In genomic region chr3:196609815-196610515, GRCh38 we compare ENCODE assay signal across 9 cellular contexts. TPM values are rescaled to one million over a fixed set of nuclear protein-coding genes. Genes with fewer than 3 reads are reported as not detected.
A peak's percentile ranks its signal among the peaks of the same experiment; 100 is the strongest.
DNase-seq lines count a peak whose midpoint lies in the region; ATAC-seq and TF ChIP-seq lines count a peak whose summit lies in the region.
"Had no signal": no experiment of that assay in that cellular context is flagged by ENCODE, and none has a peak within 500 bp of the region (broad histone marks: within the 10 kb centered on the region; RNA-seq: fewer than 3 reads in every experiment).

No MANE protein-coding gene starts in this region.

- H3K4me1 ChIP-seq in BLaER1 (peaks cover 34% of the 10 kb centered on the region), lower lobe of right lung (peaks cover 28% of the 10 kb centered on the region), prostate gland (replicated peaks) (no peaks in the 10 kb centered on the region)

- DNase-seq in HL-60 (ENCODE audit: low read depth in 1 of 2, low spot score in 1 of 2) (peak; percentile 35 to 54), lower lobe of right lung (no peak), Calu3 (no peak), prostate gland (ENCODE audit: low spot score) (no peak)
- DNase-seq in activated CD4-positive, alpha-beta memory T cell treated with anti-CD3 and anti-CD28 coated beads, Interleukin-2, amount 10 ng/mL, durations not matched to agents 7 days and 5 days, result peak; percentile 63
- no peak for DNase-seq in stimulated activated CD4-positive, alpha-beta T cell treated with anti-CD3 and anti-CD28 coated beads, Interleukin-15, amount 100 ng/mL, for 24 hours

- TF ChIP-seq POLR2A in prostate gland (IDR thresholded peaks at IDR 0.05), result no peak

- H3K27me3 ChIP-seq in BLaER1 (no peaks in the 10 kb centered on the region), HL-60 (ENCODE audit: insufficient read depth, poor library complexity, severe bottlenecking) (no peaks in the 10 kb centered on the region), lower lobe of right lung (ENCODE audit: low read depth) (no peaks in the 10 kb centered on the region), prostate gland (replicated peaks; ENCODE audit: insufficient read depth) (no peaks in the 10 kb centered on the region)

- peaks cover 3% of the 10 kb centered on the region for H3K36me3 Mint-ChIP-seq in activated CD4-positive, alpha-beta memory T cell treated with anti-CD3 and anti-CD28 coated beads, Interleukin-2, amount 10 ng/mL, durations not matched to agents 7 days and 5 days (ENCODE audit: low read depth)
- no peaks in the 10 kb centered on the region for H3K36me3 Mint-ChIP-seq in Calu3 (ENCODE audit: insufficient read depth, unreplicated experiment)

- H3K9ac ChIP-seq in BLaER1, result peak overlapping the region; percentile 63; the same call in 1 of the 2 replicates

- POLR2A ChIA-PET in activated CD4-positive, alpha-beta memory T cell treated with anti-CD3 and anti-CD28 coated beads, Interleukin-2, amount 10 ng/mL, durations not matched to agents 7 days and 5 days (lab: Charles Lee), result interaction anchor here (0.9 to 11.7 kb wide), 17 partner anchors 12 to 333 kb away, joined by 3 to 177 read pairs (median 6); partner anchors contain the start of genes CEP19, FBXO45, NCBP2 and NRROS

- no peaks in the 10 kb centered on the region for H3K9me3 Mint-ChIP-seq in activated CD4-positive, alpha-beta memory T cell treated with anti-CD3 and anti-CD28 coated beads, Interleukin-2, amount 10 ng/mL, durations not matched to agents 7 days and 5 days
- H3K9me3 Mint-ChIP-seq in Calu3 (ENCODE audit: low read depth, unreplicated experiment), result no peaks in the 10 kb centered on the region

- peak overlapping the region; percentile 81 for H3K27ac Mint-ChIP-seq in activated CD4-positive, alpha-beta memory T cell treated with anti-CD3 and anti-CD28 coated beads, Interleukin-2, amount 10 ng/mL, durations not matched to agents 7 days and 5 days
- H3K27ac Mint-ChIP-seq in Calu3 (ENCODE audit: unreplicated experiment), result no peak overlapping the region

- no peaks in the 10 kb centered on the region for H4K20me1 ChIP-seq in BLaER1

- H3K9me3 ChIP-seq in BLaER1 (no peaks in the 10 kb centered on the region), lower lobe of right lung (no peaks in the 10 kb centered on the region), prostate gland (no peaks in the 10 kb centered on the region)

- peak; percentile 8 to 34 for ATAC-seq in lower lobe of right lung
- no peak for ATAC-seq in HG02588 (IDR thresholded peaks at IDR 0.05; ENCODE audit: unreplicated experiment)

- peak overlapping the region; percentile 42 for H3K4me3 Mint-ChIP-seq in activated CD4-positive, alpha-beta memory T cell treated with anti-CD3 and anti-CD28 coated beads, Interleukin-2, amount 10 ng/mL, durations not matched to agents 7 days and 5 days
- H3K4me3 Mint-ChIP-seq in Calu3 (ENCODE audit: low read depth, unreplicated experiment), result no peak overlapping the region

- peak overlapping the region; percentile 83 for H3K27ac ChIP-seq in BLaER1
- peak overlapping the region; percentile 87 for H3K27ac ChIP-seq in HL-60 (replicated peaks)
- peak overlapping the region; percentile 0 for H3K27ac ChIP-seq in lower lobe of right lung
- no peak overlapping the region for H3K27ac ChIP-seq in prostate gland
- H3K27ac ChIP-seq: VCaP had no signal

- no peaks in the 10 kb centered on the region for H3K36me3 ChIP-seq in BLaER1
- H3K36me3 ChIP-seq in lower lobe of right lung, result no peaks in the 10 kb centered on the region
- no peaks in the 10 kb centered on the region for H3K36me3 ChIP-seq in prostate gland

- peaks cover 50% of the 10 kb centered on the region for H3K4me1 Mint-ChIP-seq in activated CD4-positive, alpha-beta memory T cell treated with anti-CD3 and anti-CD28 coated beads, Interleukin-2, amount 10 ng/mL, durations not matched to agents 7 days and 5 days
- peaks cover 10% of the 10 kb centered on the region for H3K4me1 Mint-ChIP-seq in Calu3 (ENCODE audit: low read depth, unreplicated experiment)

- peak overlapping the region; percentile 82 for H3K4me2 ChIP-seq in BLaER1

- CTCF ChIA-PET in activated CD4-positive, alpha-beta memory T cell treated with anti-CD3 and anti-CD28 coated beads, Interleukin-2, amount 10 ng/mL, durations not matched to agents 7 days and 5 days (lab: Charles Lee), result interaction anchor here (0.6 to 12.1 kb wide), 38 partner anchors 8 to 360 kb away, joined by 3 to 219 read pairs (median 4); partner anchors contain the start of genes CEP19, FBXO45, NCBP2 and NRROS
- CTCF ChIA-PET in Calu3 (lab: Charles Lee), result interaction anchor here (0.5 to 1.7 kb wide), 16 partner anchors 8 to 566 kb away, joined by 3 to 23 read pairs (median 4); partner anchors contain the start of genes NCBP2, PAK2 and SENP5

- H3K27me3 Mint-ChIP-seq in activated CD4-positive, alpha-beta memory T cell treated with anti-CD3 and anti-CD28 coated beads, Interleukin-2, amount 10 ng/mL, durations not matched to agents 7 days and 5 days, result peaks cover 6% of the 10 kb centered on the region
- H3K27me3 Mint-ChIP-seq in Calu3 (ENCODE audit: unreplicated experiment), result peaks cover 16% of the 10 kb centered on the region

- WGBS in prostate gland, result 90% methylated on average over 6 of the region's 6 CpGs

- no TSS peak for BruUV-seq in Calu3 (replicated peaks; lab: Mats Ljungman, UMichigan)

- TF ChIP-seq CTCF in HL-60 (IDR thresholded peaks at IDR 0.05; ENCODE audit: insufficient read depth, low read length), result no peak
- no peak for TF ChIP-seq CTCF in lower lobe of right lung (IDR thresholded peaks at IDR 0.05)
- TF ChIP-seq CTCF in Calu3 (IDR thresholded peaks at IDR 0.05; ENCODE audit: unreplicated experiment), result no peak
- TF ChIP-seq CTCF in prostate gland (IDR thresholded peaks at IDR 0.05), result no peak

- H3K4me3 ChIP-seq in BLaER1 (0 out of 2 replicates have a peak overlapping the region, but pooled peaks have one; percentile 17), HL-60 (replicated peaks; ENCODE audit: insufficient read depth, low read length) (no peak overlapping the region), lower lobe of right lung (no peak overlapping the region), prostate gland (no peak overlapping the region)

- intact Hi-C loops in lower lobe of right lung (cut with DNase I) (loop anchor here (5.0 kb wide), 1 partner anchor 77 kb away; no protein-coding TSS in a partner anchor), Calu3 (cut with micrococcal nuclease; ENCODE audit: unreplicated experiment) (loop anchor here (1.0 to 10.0 kb wide), 3 partner anchors 75 to 362 kb away; partner anchors contain the start of gene NCBP2), prostate gland (cut with DNase I) (loop anchor here (5.0 kb wide), 1 partner anchor 72 kb away; no protein-coding TSS in a partner anchor)

RNA-seq across cellular contexts. Expression of gene NRROS, which starts 29.5 kb away (rescaled TPM):
- total RNA-seq in activated CD4-positive, alpha-beta memory T cell treated with anti-CD3 and anti-CD28 coated beads, Interleukin-2, amount 10 ng/mL, durations not matched to agents 7 days and 5 days, result 10 to 100 TPM; 50.1 to 52.8 TPM
- total RNA-seq in lower lobe of right lung (20.7 TPM), Calu3 (2022) (0.39 and 0.99 TPM in 2 replicates), prostate gland (1 to 10 TPM; 2.0 to 5.5 TPM)

RNA-seq across cellular contexts. Expression of gene FBXO45, which starts 41.5 kb away (rescaled TPM):
- 10 to 100 TPM; 19.7 TPM for total RNA-seq in activated CD4-positive, alpha-beta memory T cell treated with anti-CD3 and anti-CD28 coated beads, Interleukin-2, amount 10 ng/mL, durations not matched to agents 7 days and 5 days
- total RNA-seq in lower lobe of right lung (7.3 TPM), Calu3 (2022) (10.8 and 12.1 TPM in 2 replicates), prostate gland (1 to 10 TPM; 5.7 to 6.1 TPM)

RNA-seq across cellular contexts. Expression of gene WDR53, which starts 41.6 kb away (rescaled TPM):
- 10 to 100 TPM; 27.2 to 29.3 TPM for total RNA-seq in activated CD4-positive, alpha-beta memory T cell treated with anti-CD3 and anti-CD28 coated beads, Interleukin-2, amount 10 ng/mL, durations not matched to agents 7 days and 5 days
- total RNA-seq in lower lobe of right lung, result 9.5 TPM
- total RNA-seq in Calu3 (2022), result 20.3 and 23.9 TPM in 2 replicates
- total RNA-seq in prostate gland, result 10 to 100 TPM in 1 of 2 donors, 1 to 10 TPM in 1; 8.4 to 17.3 TPM

Comparison
In these comparisons a context has a peak if more than half of its experiments do, and no peak if none do; other contexts are left out.
1. H3K27ac ChIP-seq: peak in BLaER1 (single experiment), HL-60 (single experiment) and lower lobe of right lung (single experiment); none in prostate gland (0 of 2).
2. DNase-seq: peak in HL-60 (2 of 2) and activated CD4-positive, alpha-beta memory T cell treated with anti-CD3 and anti-CD28 coated beads, Interleukin-2, amount 10 ng/mL, durations not matched to agents 7 days and 5 days (single experiment); none in lower lobe of right lung (single experiment), Calu3 (single experiment), stimulated activated CD4-positive, alpha-beta T cell treated with anti-CD3 and anti-CD28 coated beads, Interleukin-15, amount 100 ng/mL, for 24 hours (single experiment) and prostate gland (single experiment).